8 cellular contexts compared by ENCODE assay signal in the genomic region with DNA sequence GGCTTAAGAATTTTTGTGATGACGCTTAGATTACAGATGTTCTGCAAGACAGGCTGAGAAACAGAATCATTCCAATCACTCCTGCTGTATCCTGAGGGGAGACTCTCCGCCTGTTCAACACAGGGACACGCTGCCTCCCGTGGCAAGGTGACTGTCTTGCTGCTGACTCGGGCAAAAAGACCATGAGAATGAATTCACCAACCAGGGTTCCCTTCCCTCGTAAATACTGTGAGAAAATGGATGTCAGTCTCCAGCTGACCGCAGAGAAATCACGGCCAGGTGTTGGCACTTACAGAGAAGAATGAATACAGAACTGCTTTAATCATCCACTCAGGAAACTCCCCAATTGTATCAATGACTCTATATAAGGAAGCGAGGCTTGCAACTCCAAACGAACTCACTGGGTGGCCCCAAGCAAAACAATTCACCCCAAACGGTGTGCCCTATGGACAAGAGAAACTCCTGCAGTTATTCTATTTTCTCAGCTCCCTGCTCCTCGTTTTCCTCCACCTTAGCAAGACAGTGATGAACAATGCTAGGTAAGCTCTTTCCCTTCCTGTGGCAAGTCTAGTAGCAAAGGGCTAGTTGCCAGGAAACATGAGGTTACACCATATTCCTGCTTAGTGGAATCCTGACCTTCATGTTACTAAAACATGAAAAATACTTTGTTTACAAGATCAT. TPM values are rescaled to one million over a fixed set of nuclear protein-coding genes. Genes with fewer than 3 reads are reported as not detected.
DNase-seq lines count a peak whose midpoint lies in the region; ATAC-seq and TF ChIP-seq lines count a peak whose summit lies in the region.

No MANE protein-coding gene starts in this region.

- H3K18ac ChIP-seq in mesenchymal stem cell (ENCODE audit: low read depth in 1 of 2, low read length in 2 of 2) (peak overlapping the region; percentile 81 to 88), neuronal stem cell (ENCODE audit: low read length) (no peak overlapping the region)

- H3K9me2 ChIP-seq in MM.1S (replicated peaks; ENCODE audit: insufficient read depth, low read length) = no peaks in the 10 kb centered on the region

- no peaks in the 10 kb centered on the region for H4K20me1 ChIP-seq in MM.1S (ENCODE audit: insufficient read depth, low read length)

- ATAC-seq in GM19463 (IDR thresholded peaks at IDR 0.05; ENCODE audit: unreplicated experiment) = peak; percentile 49

- DNase-seq in COLO668 (lab: John Stamatoyannopoulos, UW; ENCODE audit: unreplicated experiment) = peak; percentile 65
- peak; percentile 63 for DNase-seq in MM.1S
- peak; percentile 85 for DNase-seq in MCF 10A (ENCODE audit: unreplicated experiment)
- peak; percentile 86 for DNase-seq in mesenchymal stem cell
- no peak for DNase-seq in GM19240 (ENCODE audit: insufficient read length, low spot score)
- DNase-seq in neuronal stem cell (ENCODE audit: low spot score) = no peak
- no peak for DNase-seq in effector memory CD4-positive, alpha-beta T cell

- peaks cover 41% of the 10 kb centered on the region for H3K4me1 Mint-ChIP-seq in MCF 10A (ENCODE audit: insufficient read depth, unreplicated experiment)

- peak overlapping the region; percentile 47 to 91 for H3K4ac ChIP-seq in mesenchymal stem cell (ENCODE audit: low read depth in 1 of 2, low read length in 2 of 2)
- no peak overlapping the region for H3K4ac ChIP-seq in neuronal stem cell (ENCODE audit: low read length)

- H3K4me3 Mint-ChIP-seq in MCF 10A (ENCODE audit: unreplicated experiment) = peak overlapping the region; percentile 36

- H2BK5ac ChIP-seq in mesenchymal stem cell (ENCODE audit: low read depth, low read length, poor library complexity, severe bottlenecking) = peak overlapping the region; percentile 85
- H2BK5ac ChIP-seq in neuronal stem cell (ENCODE audit: low read length) = no peak overlapping the region

- H2AFZ ChIP-seq in MM.1S (ENCODE audit: low read length) (no peak overlapping the region), mesenchymal stem cell (ENCODE audit: low read depth, low read length) (no peak overlapping the region), neuronal stem cell (ENCODE audit: low read length) (no peak overlapping the region)

- peaks cover 8% of the 10 kb centered on the region for H3K36me3 Mint-ChIP-seq in MCF 10A (ENCODE audit: insufficient read depth, unreplicated experiment)

- H3K9me3 ChIP-seq in MM.1S (replicated peaks; ENCODE audit: insufficient read depth, low read length) (no peaks in the 10 kb centered on the region), mesenchymal stem cell (ENCODE audit: control insufficient read depth, low read length) (no peaks in the 10 kb centered on the region), neuronal stem cell (replicated peaks in 1 of 2; ENCODE audit: control insufficient read depth in 2 of 2, insufficient read depth in 1 of 2, low read depth in 1 of 2, low read length in 2 of 2) (peaks cover 0 to 3% of the 10 kb centered on the region in 2 donors)
- H3K9me3 ChIP-seq in effector memory CD4-positive, alpha-beta T cell (ENCODE audit: control insufficient read depth, low read length) = no peaks in the 10 kb centered on the region

- peak overlapping the region; percentile 96 for H3K27ac Mint-ChIP-seq in MCF 10A (ENCODE audit: low read depth, unreplicated experiment)

- peaks cover 9% of the 10 kb centered on the region; the same call in 1 of the 2 replicates for H3K4me1 ChIP-seq in MM.1S (ENCODE audit: low read length)
- peaks cover 43% of the 10 kb centered on the region for H3K4me1 ChIP-seq in mesenchymal stem cell (ENCODE audit: control insufficient read depth, insufficient read depth, low read depth, low read length)
- peaks cover 21 to 33% of the 10 kb centered on the region in 2 donors for H3K4me1 ChIP-seq in neuronal stem cell (ENCODE audit: control insufficient read depth in 2 of 2, insufficient read depth in 1 of 2, low read depth in 1 of 2, low read length in 2 of 2)
- no peaks in the 10 kb centered on the region for H3K4me1 ChIP-seq in effector memory CD4-positive, alpha-beta T cell (ENCODE audit: control insufficient read depth, insufficient read depth, low read length, poor library complexity, severe bottlenecking)

- TF ChIP-seq CTCF in MM.1S (IDR thresholded peaks at IDR 0.05; ENCODE audit: low read length) (peak; percentile 13; the same call in 1 of the 2 replicates), MCF 10A (IDR thresholded peaks at IDR 0.05; ENCODE audit: unreplicated experiment) (no peak)

- no TSS peak for BruUV-seq in MCF 10A (replicated peaks; lab: Mats Ljungman, UMichigan)

- CTCF ChIA-PET in MCF 10A (lab: Yijun Ruan, JAX) = interaction anchor here (1.5 to 1.6 kb wide), 2 partner anchors 44 to 63 kb away, joined by 4 to 7 read pairs; no protein-coding TSS in a partner anchor

- H2BK15ac ChIP-seq in mesenchymal stem cell (ENCODE audit: low read depth, poor library complexity, severe bottlenecking) (peak overlapping the region; percentile 64), neuronal stem cell (ENCODE audit: low read length) (no peak overlapping the region)

- H3K9ac ChIP-seq in MM.1S (ENCODE audit: low read length) (no peak overlapping the region), mesenchymal stem cell (ENCODE audit: low read length) (peak overlapping the region; percentile 65), neuronal stem cell (ENCODE audit: low read depth, low read length, poor library complexity) (no peak overlapping the region)

- H3K23ac ChIP-seq in mesenchymal stem cell (ENCODE audit: low read length in 2 of 2) (peak overlapping the region in 1 of 2 experiments; percentile 46), neuronal stem cell (ENCODE audit: low read depth, low read length, poor library complexity) (no peak overlapping the region)

- H3K27me3 Mint-ChIP-seq in MCF 10A (ENCODE audit: insufficient read depth, unreplicated experiment) = no peaks in the 10 kb centered on the region

- intact Hi-C loops in MCF 10A (cut with micrococcal nuclease) = loop anchor here (5.0 kb wide), 1 partner anchor 64 kb away; no protein-coding TSS in a partner anchor

- peak overlapping the region; percentile 91 for H2BK120ac ChIP-seq in mesenchymal stem cell (ENCODE audit: low read depth, low read length)
- H2BK120ac ChIP-seq in neuronal stem cell (ENCODE audit: low read depth, low read length) = no peak overlapping the region

- peaks cover 81% of the 10 kb centered on the region for H3K79me2 ChIP-seq in MM.1S (ENCODE audit: low read length)

- peak overlapping the region; percentile 20; the same call in 1 of the 2 replicates for H3K4me2 ChIP-seq in MM.1S (ENCODE audit: low read depth, low read length)
- H3K4me2 ChIP-seq in mesenchymal stem cell (ENCODE audit: low read length, poor library complexity, severe bottlenecking) = peak overlapping the region; percentile 46
- H3K4me2 ChIP-seq in neuronal stem cell (ENCODE audit: insufficient read depth, low read length, poor library complexity, severe bottlenecking) = no peak overlapping the region

- H3K14ac ChIP-seq in mesenchymal stem cell (ENCODE audit: low read length in 2 of 2) (peak overlapping the region in 1 of 2 experiments; percentile 6), neuronal stem cell (ENCODE audit: low read length) (no peak overlapping the region)

- H3K79me1 ChIP-seq in mesenchymal stem cell (replicated peaks; ENCODE audit: low read length, poor library complexity, severe bottlenecking) (no peaks in the 10 kb centered on the region), neuronal stem cell (ENCODE audit: low read depth, low read length) (peaks cover 6% of the 10 kb centered on the region)

- 29% methylated on average over 12 of the region's 12 CpGs for WGBS in mesenchymal stem cell
- no CpG with 5 or more reads among the region's 12 CpGs for WGBS in neuronal stem cell (ENCODE audit: extremely low coverage in 2 of 2, insufficient read length in 2 of 2, insufficient replicate concordance in 1 of 2), 2 donors

- peak overlapping the region; percentile 91 for H4K91ac ChIP-seq in mesenchymal stem cell (ENCODE audit: low read length)
- H4K91ac ChIP-seq in neuronal stem cell (ENCODE audit: low read depth, low read length, poor library complexity) = no peak overlapping the region

- H3K9me3 Mint-ChIP-seq in MCF 10A (ENCODE audit: unreplicated experiment) = no peaks in the 10 kb centered on the region

- no peaks in the 10 kb centered on the region for H3K27me3 ChIP-seq in MM.1S (replicated peaks; ENCODE audit: insufficient read depth, low read length)
- H3K27me3 ChIP-seq in mesenchymal stem cell (ENCODE audit: control insufficient read depth in 1 of 2, insufficient read depth in 1 of 2, low read length in 2 of 2) = no peaks in the 10 kb centered on the region
- no peaks in the 10 kb centered on the region for H3K27me3 ChIP-seq in neuronal stem cell (ENCODE audit: control insufficient read depth in 3 of 3, insufficient read depth in 3 of 3, low read depth in 1 of 3, low read length in 3 of 3)
- no peaks in the 10 kb centered on the region for H3K27me3 ChIP-seq in effector memory CD4-positive, alpha-beta T cell (replicated peaks; ENCODE audit: control insufficient read depth, insufficient read depth, low read length, poor library complexity, severe bottlenecking)

- no peaks in the 10 kb centered on the region for H3F3A ChIP-seq in MM.1S (ENCODE audit: insufficient read depth, low read length)

- no peaks in the 10 kb centered on the region for H3K36me3 ChIP-seq in MM.1S (replicated peaks; ENCODE audit: insufficient read depth, low read length)
- H3K36me3 ChIP-seq in mesenchymal stem cell (ENCODE audit: control insufficient read depth in 1 of 2, insufficient read depth in 2 of 2, low read depth in 1 of 2, low read length in 2 of 2) = peaks cover 0 to 3% of the 10 kb centered on the region in 2 experiments
- H3K36me3 ChIP-seq in neuronal stem cell (replicated peaks in 1 of 2; ENCODE audit: control insufficient read depth in 2 of 2, insufficient read depth in 2 of 2, low read length in 2 of 2) = peaks cover 0 to 5% of the 10 kb centered on the region in 2 donors
- H3K36me3 ChIP-seq in effector memory CD4-positive, alpha-beta T cell (ENCODE audit: control insufficient read depth, insufficient read depth, low read length) = no peaks in the 10 kb centered on the region

- peak overlapping the region; percentile 28; the same call in 1 of the 2 replicates for H3K27ac ChIP-seq in MM.1S (ENCODE audit: low read length)
- H3K27ac ChIP-seq in mesenchymal stem cell (ENCODE audit: low read length, poor library complexity, severe bottlenecking) = peak overlapping the region; percentile 99
- H3K27ac ChIP-seq in neuronal stem cell (replicated peaks; ENCODE audit: low read length) = no peak overlapping the region
- no peak overlapping the region for H3K27ac ChIP-seq in effector memory CD4-positive, alpha-beta T cell (ENCODE audit: insufficient read depth, low read length, poor library complexity, severe bottlenecking)

- H2AK5ac ChIP-seq in mesenchymal stem cell (ENCODE audit: low read length, severe bottlenecking) (peak overlapping the region; percentile 46), neuronal stem cell (ENCODE audit: low read depth, low read length) (no peak overlapping the region)

- POLR2A ChIA-PET in MCF 10A (lab: Yijun Ruan, JAX) = interaction anchor here (0.5 to 3.7 kb wide), 18 partner anchors 8 to 574 kb away, joined by 3 to 74 read pairs (median 5); no protein-coding TSS in a partner anchor

- H4K8ac ChIP-seq in mesenchymal stem cell (ENCODE audit: low read length) (peak overlapping the region; percentile 4), neuronal stem cell (ENCODE audit: low read depth, low read length) (no peak overlapping the region)

- H2BK12ac ChIP-seq in mesenchymal stem cell (ENCODE audit: low read length in 2 of 2) = peak overlapping the region; percentile 85 to 99
- H2BK12ac ChIP-seq in neuronal stem cell (ENCODE audit: low read length) = no peak overlapping the region

- no peak overlapping the region for H3K4me3 ChIP-seq in MM.1S (ENCODE audit: low read length)
- no peak overlapping the region for H3K4me3 ChIP-seq in mesenchymal stem cell (ENCODE audit: insufficient read depth in 1 of 2, low read depth in 1 of 2, low read length in 2 of 2)
- no peak overlapping the region for H3K4me3 ChIP-seq in neuronal stem cell (ENCODE audit: low read length in 2 of 2)
- H3K4me3 ChIP-seq in effector memory CD4-positive, alpha-beta T cell (ENCODE audit: insufficient read depth, low read depth, low read length, poor library complexity, severe bottlenecking) = no peak overlapping the region

RNA-seq across cellular contexts. Expression of a gene that starts 22.8 kb away (rescaled TPM):
- 36.2 and 38.6 TPM in 2 replicates for total RNA-seq in MCF 10A (2022)
- polyA plus RNA-seq in mesenchymal stem cell (2013, experiment 1 of 2) = 78.8 TPM
- 79.8 TPM for polyA plus RNA-seq in mesenchymal stem cell (2013, experiment 2 of 2)
- polyA plus RNA-seq in neuronal stem cell (2013, experiment 1 of 2) = 37.0 TPM
- 36.5 TPM for polyA plus RNA-seq in neuronal stem cell (2013, experiment 2 of 2)

Comparison
In these comparisons a context has a peak if more than half of its experiments do, and no peak if none do; other contexts are left out.
1. DNase-seq: peak in COLO668 (single experiment), MM.1S (single experiment), MCF 10A (single experiment) and mesenchymal stem cell (single experiment); none in GM19240 (single experiment), neuronal stem cell (single experiment) and effector memory CD4-positive, alpha-beta T cell (0 of 3).
2. H3K27ac ChIP-seq: peak in MM.1S (single experiment) and mesenchymal stem cell (single experiment); none in neuronal stem cell (single experiment) and effector memory CD4-positive, alpha-beta T cell (single experiment).